In the genomic region with DNA sequence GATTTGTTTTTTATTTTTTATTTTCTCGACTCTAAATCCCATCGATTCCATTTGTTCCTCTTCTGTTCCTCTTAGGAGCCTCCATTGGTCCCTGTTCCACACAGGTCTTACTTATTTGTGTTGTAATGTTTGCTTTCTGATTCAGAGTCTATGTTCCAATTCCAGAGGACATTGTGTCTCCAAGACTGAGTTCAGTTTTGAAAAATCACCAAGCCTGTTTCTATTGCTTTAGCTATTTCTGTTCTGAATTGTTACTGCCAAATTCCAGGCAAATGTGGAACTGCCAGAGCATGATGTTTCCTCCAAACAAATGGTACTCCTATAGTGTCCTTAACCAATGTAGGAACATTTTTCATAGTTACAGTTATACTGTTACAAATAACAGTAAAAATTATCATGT, we compare ENCODE assay signal across 17 cellular contexts.
A peak's percentile ranks its signal among the peaks of the same experiment; 100 is the strongest.
DNase-seq lines count a peak whose midpoint lies in the region; ATAC-seq, FAIRE-seq and TF ChIP-seq lines count a peak whose summit lies in the region.
"Had no signal": no experiment of that assay in that cellular context is flagged by ENCODE, and none has a peak within 500 bp of the region (broad histone marks: within the 10 kb centered on the region; RNA-seq: fewer than 3 reads in every experiment).

No MANE protein-coding gene starts in this region.

- no peak for TF ChIP-seq CTCF in HepG2 (CRISPR knock-in tag; IDR thresholded peaks at IDR 0.05)
- TF ChIP-seq CTCF in right lobe of liver (IDR thresholded peaks at IDR 0.05), result no peak
- TF ChIP-seq CTCF in right atrium auricular region (IDR thresholded peaks at IDR 0.05), result no peak
- TF ChIP-seq CTCF in GM13976 (IDR thresholded peaks at IDR 0.05; ENCODE audit: borderline replicate concordance, control extremely low read depth, extremely low read depth, insufficient read depth, missing control alignments), result no peak

- ATAC-seq in HepG2 (peak; percentile 51), right lobe of liver (no peak)

- POLR2A ChIA-PET in HepG2 (lab: Yijun Ruan, JAX), result no interaction called here

- no TSS peak for BruUV-seq in HepG2 (replicated peaks; lab: Mats Ljungman, UMichigan)

- TF ChIP-seq POLR2A in HepG2 (IDR thresholded peaks at IDR 0.05; ENCODE audit: insufficient read depth in 1 of 2, low read depth in 2 of 2, low read length in 2 of 2) (no peak), right lobe of liver (IDR thresholded peaks at IDR 0.05) (no peak)

- H3K4me3 ChIP-seq in HepG2 (replicated peaks in 1 of 3; ENCODE audit: insufficient read depth in 1 of 3, low read depth in 2 of 3, low read length in 3 of 3), result no peak overlapping the region
- no peak overlapping the region for H3K4me3 ChIP-seq in right lobe of liver
- H3K4me3 ChIP-seq in right atrium auricular region, result no peak overlapping the region
- H3K4me3 ChIP-seq: GM23248, MG63 had no signal

- H3K4me2 ChIP-seq in HepG2 (ENCODE audit: low read depth, low read length), result no peak overlapping the region

- H3K27me3 ChIP-seq in HepG2 (ENCODE audit: control insufficient read depth in 1 of 2, insufficient read depth in 2 of 2, low read length in 2 of 2) (peaks cover 0 to 4% of the 10 kb centered on the region in 2 experiments; a peak in 1 of 5 replicates), right lobe of liver (no peaks in the 10 kb centered on the region), right atrium auricular region (no peaks in the 10 kb centered on the region)
- H3K27me3 ChIP-seq: MG63 had no signal

- no peak for TF ChIP-seq RAD21 in HepG2 (CRISPR knock-in tag; IDR thresholded peaks at IDR 0.05)

- no peaks in the 10 kb centered on the region for H3K79me2 ChIP-seq in HepG2 (ENCODE audit: insufficient read depth, low read length)

- no peak overlapping the region for H3K27ac ChIP-seq in HepG2 (ENCODE audit: extremely low read length, insufficient read depth, low read length)
- no peak overlapping the region for H3K27ac ChIP-seq in right lobe of liver
- peak overlapping the region; percentile 51 to 80 for H3K27ac ChIP-seq in right atrium auricular region
- H3K27ac ChIP-seq: GM23248 had no signal

- TF ChIP-seq EP300 in HepG2 (IDR thresholded peaks at IDR 0.05; ENCODE audit: low read depth in 2 of 2, low read length in 2 of 2) (no peak), HepG2 (CRISPR knock-in tag; IDR thresholded peaks at IDR 0.05; ENCODE audit: borderline replicate concordance) (no peak)

- no peaks in the 10 kb centered on the region for H3K4me1 ChIP-seq in HepG2 (ENCODE audit: insufficient read depth, low read length)
- H3K4me1 ChIP-seq in right lobe of liver, result no peaks in the 10 kb centered on the region
- no peaks in the 10 kb centered on the region for H3K4me1 ChIP-seq in right atrium auricular region

- intact Hi-C loops in HepG2 (cut with micrococcal nuclease; ENCODE audit: unreplicated experiment) (no loop called here), right lobe of liver (cut with DNase I) (no loop called here)

- H3K9ac ChIP-seq in HepG2 (ENCODE audit: insufficient read depth, low read depth, low read length), result no peak overlapping the region
- H3K9ac ChIP-seq: GM23248 had no signal

- no peaks in the 10 kb centered on the region for H3K9me3 ChIP-seq in HepG2 (ENCODE audit: low read length)
- no peaks in the 10 kb centered on the region for H3K9me3 ChIP-seq in right lobe of liver
- no peaks in the 10 kb centered on the region for H3K9me3 ChIP-seq in right atrium auricular region
- H3K9me3 ChIP-seq: MG63 had no signal

- CTCF ChIA-PET in HepG2 (lab: Yijun Ruan, JAX; ENCODE audit: low intra/inter-chr PET ratio, low total read pairs), result no interaction called here

- in situ Hi-C loops in HepG2 (cut with HindIII; ENCODE audit: extremely low pct_ligation_motif_present, low pct_unique_long_range_greater_than_20kb) (no loop called here), GM13976 (cut with MboI; ENCODE audit: low sequenced_read_pairs, unreplicated experiment) (no loop called here)

- no peak overlapping the region for H2AFZ ChIP-seq in HepG2 (ENCODE audit: low read length)
- H2AFZ ChIP-seq: GM23248 had no signal

- no peak for DNase-seq in HepG2 (ENCODE audit: low spot score)
- no peak for DNase-seq in right lobe of liver
- DNase-seq in right atrium auricular region (ENCODE audit: low spot score), result no peak
- peak; percentile 38 for DNase-seq in superior temporal gyrus (ENCODE audit: extremely low spot score)
- DNase-seq in T-helper 1 cell, result no peak
- DNase-seq in NCI-H1105 (lab: John Stamatoyannopoulos, UW), result no peak
- no peak for DNase-seq in GM13976 (ENCODE audit: low spot score)
- DNase-seq: DMS79, GM23248, H9, MG63, NCI-H1417 treated with DMSO at 0.1 percent for 48 hours, NCI-H187, NCI-H446 treated with DMSO at 0.1 percent for 48 hours, NCI-H526 treated with DMSO at 0.1 percent for 48 hours, OCI-M1 had no signal

- no peak for FAIRE-seq in HepG2 (lab: Jason Lieb, UNC)
- FAIRE-seq: RCC 7860 had no signal

- H3K36me3 ChIP-seq in HepG2 (replicated peaks in 1 of 2; ENCODE audit: control insufficient read depth in 1 of 2, insufficient read depth in 2 of 2, low read length in 2 of 2) (no peaks in the 10 kb centered on the region), right lobe of liver (no peaks in the 10 kb centered on the region), right atrium auricular region (no peaks in the 10 kb centered on the region)
- H3K36me3 ChIP-seq: MG63 had no signal

- WGBS in HepG2 (ENCODE audit: low lambda C conversion rate), result 3% methylated on average over 2 of the region's 2 CpGs
- 52% methylated on average over 2 of the region's 2 CpGs for WGBS in right lobe of liver (ENCODE audit: insufficient coverage, low coverage, low lambda C conversion rate, missing lambda C conversion rate)

- no peaks in the 10 kb centered on the region for H4K20me1 ChIP-seq in HepG2 (ENCODE audit: insufficient read depth, low read length)

TF ChIP-seq in HepG2, 621 proteins besides CTCF, POLR2A, EP300 and RAD21:
- TF ChIP-seq ZFP37 (CRISPR knock-in tag; IDR thresholded peaks at IDR 0.05; ENCODE audit: borderline replicate concordance) (no peak), ARNTL (CRISPR knock-in tag; IDR thresholded peaks at IDR 0.05) (no peak), CBX2 (IDR thresholded peaks at IDR 0.05; ENCODE audit: low read depth, low read length) (no peak), CBX2 (CRISPR knock-in tag; IDR thresholded peaks at IDR 0.05; ENCODE audit: low read depth) (no peak), CENPX (CRISPR knock-in tag; IDR thresholded peaks at IDR 0.05) (no peak), ELF4 (CRISPR knock-in tag; IDR thresholded peaks at IDR 0.05; ENCODE audit: borderline replicate concordance) (no peak), YY1 (IDR thresholded peaks at IDR 0.05; ENCODE audit: insufficient read depth, insufficient replicate concordance, low read depth, low read length) (no peak), ZNF670 (CRISPR knock-in tag; IDR thresholded peaks at IDR 0.05; ENCODE audit: borderline replicate concordance) (no peak), SRSF9 (IDR thresholded peaks at IDR 0.05; ENCODE audit: borderline replicate concordance, insufficient read depth, low read depth, low read length, poor library complexity, severe bottlenecking) (no peak), ZNF761 (CRISPR knock-in tag; conservative IDR thresholded peaks at IDR 0.05) (no peak), MAFF (IDR thresholded peaks at IDR 0.05; ENCODE audit: low read depth, low read length) (no peak), ZNF589 (CRISPR knock-in tag; conservative IDR thresholded peaks at IDR 0.05) (no peak)
- TF ChIP-seq, protein P1, sequence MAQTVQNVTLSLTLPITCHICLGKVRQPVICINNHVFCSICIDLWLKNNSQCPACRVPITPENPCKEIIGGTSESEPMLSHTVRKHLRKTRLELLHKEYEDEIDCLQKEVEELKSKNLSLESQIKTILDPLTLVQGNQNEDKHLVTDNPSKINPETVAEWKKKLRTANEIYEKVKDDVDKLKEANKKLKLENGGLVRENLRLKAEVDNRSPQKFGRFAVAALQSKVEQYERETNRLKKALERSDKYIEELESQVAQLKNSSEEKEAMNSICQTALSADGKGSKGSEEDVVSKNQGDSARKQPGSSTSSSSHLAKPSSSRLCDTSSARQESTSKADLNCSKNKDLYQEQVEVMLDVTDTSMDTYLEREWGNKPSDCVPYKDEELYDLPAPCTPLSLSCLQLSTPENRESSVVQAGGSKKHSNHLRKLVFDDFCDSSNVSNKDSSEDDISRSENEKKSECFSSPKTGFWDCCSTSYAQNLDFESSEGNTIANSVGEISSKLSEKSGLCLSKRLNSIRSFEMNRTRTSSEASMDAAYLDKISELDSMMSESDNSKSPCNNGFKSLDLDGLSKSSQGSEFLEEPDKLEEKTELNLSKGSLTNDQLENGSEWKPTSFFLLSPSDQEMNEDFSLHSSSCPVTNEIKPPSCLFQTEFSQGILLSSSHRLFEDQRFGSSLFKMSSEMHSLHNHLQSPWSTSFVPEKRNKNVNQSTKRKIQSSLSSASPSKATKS (CRISPR knock-in tag; IDR thresholded peaks at IDR 0.05), result no peak
- TF ChIP-seq, protein P2, sequence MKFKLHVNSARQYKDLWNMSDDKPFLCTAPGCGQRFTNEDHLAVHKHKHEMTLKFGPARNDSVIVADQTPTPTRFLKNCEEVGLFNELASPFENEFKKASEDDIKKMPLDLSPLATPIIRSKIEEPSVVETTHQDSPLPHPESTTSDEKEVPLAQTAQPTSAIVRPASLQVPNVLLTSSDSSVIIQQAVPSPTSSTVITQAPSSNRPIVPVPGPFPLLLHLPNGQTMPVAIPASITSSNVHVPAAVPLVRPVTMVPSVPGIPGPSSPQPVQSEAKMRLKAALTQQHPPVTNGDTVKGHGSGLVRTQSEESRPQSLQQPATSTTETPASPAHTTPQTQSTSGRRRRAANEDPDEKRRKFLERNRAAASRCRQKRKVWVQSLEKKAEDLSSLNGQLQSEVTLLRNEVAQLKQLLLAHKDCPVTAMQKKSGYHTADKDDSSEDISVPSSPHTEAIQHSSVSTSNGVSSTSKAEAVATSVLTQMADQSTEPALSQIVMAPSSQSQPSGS (CRISPR knock-in tag; IDR thresholded peaks at IDR 0.05), result no peak
- TF ChIP-seq, protein P3, sequence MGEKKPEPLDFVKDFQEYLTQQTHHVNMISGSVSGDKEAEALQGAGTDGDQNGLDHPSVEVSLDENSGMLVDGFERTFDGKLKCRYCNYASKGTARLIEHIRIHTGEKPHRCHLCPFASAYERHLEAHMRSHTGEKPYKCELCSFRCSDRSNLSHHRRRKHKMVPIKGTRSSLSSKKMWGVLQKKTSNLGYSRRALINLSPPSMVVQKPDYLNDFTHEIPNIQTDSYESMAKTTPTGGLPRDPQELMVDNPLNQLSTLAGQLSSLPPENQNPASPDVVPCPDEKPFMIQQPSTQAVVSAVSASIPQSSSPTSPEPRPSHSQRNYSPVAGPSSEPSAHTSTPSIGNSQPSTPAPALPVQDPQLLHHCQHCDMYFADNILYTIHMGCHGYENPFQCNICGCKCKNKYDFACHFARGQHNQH (CRISPR knock-in tag; IDR thresholded peaks at IDR 0.05), result no peak
TF ChIP-seq in HepG2: peak in this region for 0.

Comparison
In these comparisons a context has a peak if more than half of its experiments do, and no peak if none do; other contexts are left out.
1. H3K27ac ChIP-seq: peak in right atrium auricular region (2 of 2); none in HepG2 (single experiment) and right lobe of liver (0 of 3).